26 cellular contexts compared by ENCODE assay signal in the genomic region with DNA sequence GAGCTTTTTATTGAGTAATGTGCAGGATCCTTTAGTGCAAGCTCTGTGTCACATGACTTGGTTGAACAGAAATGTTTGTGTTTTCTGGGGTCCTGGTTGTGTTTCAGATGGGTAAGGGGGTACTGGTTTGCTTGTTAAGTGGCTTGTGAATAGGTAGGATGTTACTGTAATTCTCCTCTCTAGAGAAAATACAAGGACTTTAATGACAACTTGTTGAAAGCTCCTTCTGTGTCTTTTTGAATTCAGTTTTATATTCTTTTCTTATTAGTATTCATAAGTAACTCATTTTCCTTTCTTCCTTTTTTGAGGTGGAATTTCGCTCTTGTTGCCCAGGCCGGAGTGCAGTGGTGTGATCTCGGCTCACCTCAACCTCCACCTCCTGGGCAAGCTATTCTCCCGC.
"Had no signal": no experiment of that assay in that cellular context is flagged by ENCODE, and none has a peak within 500 bp of the region (broad histone marks: within the 10 kb centered on the region; RNA-seq: fewer than 3 reads in every experiment).

No MANE protein-coding gene starts in this region.

- ATAC-seq: naive thymus-derived CD8-positive, alpha-beta T cell; natural killer cell treated with Interleukin-12 subunit alpha and Interleukin-12 subunit beta and Interleukin-15 and Interleukin-18, amount 100 ng/mL, for 72 hours; pancreas; right cardiac atrium; right lobe of liver; stimulated activated effector memory CD8-positive, alpha-beta T cell treated with anti-CD3 and anti-CD28 coated beads, Interleukin-12 subunit alpha, Interleukin-12 subunit beta, amount 100 ng/mL, for 72 hours; stimulated activated naive B cell treated with anti-CD40 and anti-IgM and Interleukin-4, amounts not matched to agents 10 μg/mL and 1 μg/mL and 100 μg/mL, for 72 hours; stimulated activated naive CD8-positive, alpha-beta T cell treated with anti-CD3 and anti-CD28 coated beads, Interleukin-15, amount 100 ng/mL, for 72 hours had no signal

- H3K4me1 ChIP-seq: testis had no signal

- H3K27ac ChIP-seq: neutrophil, pancreas, right lobe of liver, sigmoid colon, suprapubic skin, testis, tibial nerve, upper lobe of left lung, vagina had no signal

- H3K4me3 ChIP-seq: pancreas, prostate gland, right lobe of liver, sigmoid colon, suprapubic skin, testis, tibial nerve, upper lobe of left lung, vagina had no signal

- H3K36me3 ChIP-seq: neutrophil, pancreas, prostate gland, right lobe of liver, tibial nerve, vagina had no signal

- FAIRE-seq: pancreas, small intestine, urothelium cell line had no signal

- H3K27me3 ChIP-seq: pancreas, right lobe of liver, sigmoid colon, suprapubic skin, testis, tibial nerve, upper lobe of left lung, vagina had no signal

- DNase-seq: naive thymus-derived CD8-positive, alpha-beta T cell; nephron progenitor cell; nucleus accumbens; pancreas; right cardiac atrium; right lobe of liver; sigmoid colon; small intestine; stimulated activated CD4-positive, alpha-beta T cell treated with anti-CD3 and anti-CD28 coated beads, Interleukin-15, amount 100 ng/mL, for 24 hours; stimulated activated CD4-positive, alpha-beta T cell treated with anti-CD3 and anti-CD28 coated beads, Interleukin-2, amount 100 ng/mL, for 24 hours; stimulated activated CD4-positive, alpha-beta T cell treated with anti-CD3 and anti-CD28 coated beads, Interleukin-2, amount 100 ng/mL, for 48 hours; stimulated activated CD4-positive, alpha-beta T cell treated with anti-CD3 and anti-CD28 coated beads, Interleukin-4, amount 100 ng/mL, for 24 hours; stimulated activated naive B cell treated with anti-CD40 and anti-IgM and Interleukin-4, amounts not matched to agents 10 μg/mL and 1 μg/mL and 100 μg/mL, for 72 hours; stimulated activated naive CD4-positive, alpha-beta T cell treated with Interleukin-2 at 50 U/mL for 16 hours; stimulated activated naive CD8-positive, alpha-beta T cell treated with anti-CD3 and anti-CD28 coated beads, Interleukin-15, amount 100 ng/mL, for 72 hours; substantia nigra; testis; upper lobe of left lung had no signal

- H3K9me3 ChIP-seq: neutrophil, pancreas, prostate gland, right lobe of liver, sigmoid colon, suprapubic skin, testis, tibial nerve, upper lobe of left lung, vagina had no signal
